Comparison of ENCODE assay signal across 8 cellular contexts in the genomic region with DNA sequence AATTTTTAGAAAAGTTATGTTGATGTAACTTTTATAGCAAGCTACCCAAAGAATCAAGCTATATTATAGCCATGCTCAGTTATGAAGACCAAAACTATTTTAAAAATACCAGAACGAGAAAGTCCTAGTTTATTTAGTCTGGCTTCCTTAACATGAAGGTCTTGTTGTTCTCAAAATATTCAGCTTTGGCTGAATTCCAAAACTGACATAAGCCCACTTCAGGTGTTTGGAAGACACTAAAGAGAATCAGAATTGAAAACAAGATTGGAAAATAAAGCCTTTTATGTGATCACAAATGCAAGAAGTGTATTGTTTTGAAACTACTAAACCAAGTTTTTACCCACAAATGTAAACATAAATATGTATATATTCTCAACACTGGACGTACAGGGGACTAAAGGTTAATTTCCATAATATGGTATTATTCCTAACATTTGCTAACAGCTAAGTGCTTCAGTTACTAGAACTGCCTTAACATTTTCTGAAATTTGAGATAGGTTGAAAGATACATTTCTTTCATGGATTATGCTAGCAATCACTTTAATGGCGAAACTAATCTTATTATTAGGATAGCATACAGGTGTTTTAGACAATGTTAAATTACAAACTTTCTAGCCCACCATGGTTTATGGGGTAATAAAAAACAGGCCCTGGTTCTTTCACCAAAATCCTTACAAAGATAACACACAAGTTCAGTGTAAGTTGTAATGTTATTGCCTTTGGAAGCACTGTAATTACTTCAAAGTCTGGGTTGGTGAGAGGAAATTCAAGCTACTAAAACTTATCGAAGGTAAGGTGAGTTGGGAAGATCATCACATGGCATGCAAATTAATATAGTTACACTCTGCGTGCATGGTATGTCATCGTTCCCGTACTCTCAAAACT. TPM values are rescaled to one million over a fixed set of nuclear protein-coding genes. Genes with fewer than 3 reads are reported as not detected.
A peak's percentile ranks its signal among the peaks of the same experiment; 100 is the strongest.
DNase-seq lines count a peak whose midpoint lies in the region; ATAC-seq and TF ChIP-seq lines count a peak whose summit lies in the region.

No MANE protein-coding gene starts in this region.

- no peaks in the 10 kb centered on the region for H3K27me3 Mint-ChIP-seq in activated T-helper 1 cell treated with anti-CD3 and anti-CD28 coated beads, Interleukin-12 subunit alpha, Interleukin-12 subunit beta, Interleukin-2, Interleukin-4 antibody, amounts not matched to agents 30 ng/mL and 10 ng/mL and 1 ng/mL, durations not matched to agents 14 hours and 24 hours and 36 hours (ENCODE audit: insufficient read depth)

- peak overlapping the region; percentile 90 for H3K27ac Mint-ChIP-seq in activated T-helper 1 cell treated with anti-CD3 and anti-CD28 coated beads, Interleukin-12 subunit alpha, Interleukin-12 subunit beta, Interleukin-2, Interleukin-4 antibody, amounts not matched to agents 30 ng/mL and 10 ng/mL and 1 ng/mL, durations not matched to agents 14 hours and 24 hours and 36 hours

- no peak for DNase-seq in SK-N-SH
- DNase-seq in activated T-helper 1 cell treated with anti-CD3 and anti-CD28 coated beads, Interleukin-12 subunit alpha, Interleukin-12 subunit beta, Interleukin-2, Interleukin-4 antibody, amounts not matched to agents 30 ng/mL and 10 ng/mL and 1 ng/mL, durations not matched to agents 14 hours and 24 hours and 36 hours (ENCODE audit: low spot score) = no peak
- peak; percentile 50 for DNase-seq in iris pigment epithelial cell (ENCODE audit: low read depth)
- DNase-seq in superior temporal gyrus (ENCODE audit: extremely low spot score) = peak; percentile 62
- DNase-seq in effector CD8-positive, alpha-beta T cell (lab: John Stamatoyannopoulos, UW) = no peak
- DNase-seq in pons (ENCODE audit: low spot score) = no peak
- no peak for DNase-seq in C1 segment of cervical spinal cord (lab: John Stamatoyannopoulos, UW)

- 74% methylated on average over 7 of the region's 7 CpGs for WGBS in SK-N-SH (ENCODE audit: low lambda C conversion rate)

- no peaks in the 10 kb centered on the region for H4K20me1 ChIP-seq in SK-N-SH (ENCODE audit: insufficient read depth)

- H3K9me3 ChIP-seq in SK-N-SH = no peaks in the 10 kb centered on the region

- no peaks in the 10 kb centered on the region for H3K27me3 ChIP-seq in SK-N-SH (ENCODE audit: insufficient read depth)

- peak overlapping the region; percentile 95; the same call in 1 of the 2 replicates for H3K9ac ChIP-seq in SK-N-SH

- no peak for ATAC-seq in SK-N-SH treated with all-trans-retinoic acid at 6 μM for 48 hours

- no peaks in the 10 kb centered on the region for H3K9me2 ChIP-seq in SK-N-SH

- CTCF ChIA-PET in SK-N-SH (lab: Yijun Ruan, JAX) = interaction anchor here (0.6 to 11.4 kb wide), 9 partner anchors 12 to 240 kb away, joined by 3 to 214 read pairs (median 18); partner anchors contain the start of gene MAP7

- no peak for TF ChIP-seq CTCF in SK-N-SH (IDR thresholded peaks at IDR 0.05)

- intact Hi-C loops in activated T-helper 1 cell treated with anti-CD3 and anti-CD28 coated beads, Interleukin-12 subunit alpha, Interleukin-12 subunit beta, Interleukin-2, Interleukin-4 antibody, amounts not matched to agents 30 ng/mL and 10 ng/mL and 1 ng/mL, durations not matched to agents 14 hours and 24 hours and 36 hours (cut with micrococcal nuclease) = loop anchor here (1.0 kb wide), 1 partner anchor 502 kb away; no protein-coding TSS in a partner anchor

- no peaks in the 10 kb centered on the region for H3K9me3 Mint-ChIP-seq in activated T-helper 1 cell treated with anti-CD3 and anti-CD28 coated beads, Interleukin-12 subunit alpha, Interleukin-12 subunit beta, Interleukin-2, Interleukin-4 antibody, amounts not matched to agents 30 ng/mL and 10 ng/mL and 1 ng/mL, durations not matched to agents 14 hours and 24 hours and 36 hours

- H3K4me2 ChIP-seq in SK-N-SH = peak overlapping the region; percentile 80

- TF ChIP-seq EP300 in SK-N-SH (IDR thresholded peaks at IDR 0.05; ENCODE audit: borderline replicate concordance in 1 of 2, low read depth in 1 of 2, low read length in 1 of 2) = no peak

- peaks cover 12% of the 10 kb centered on the region for H3F3A ChIP-seq in SK-N-SH (replicated peaks; ENCODE audit: insufficient read depth)

- peaks cover 55% of the 10 kb centered on the region for H3K79me2 ChIP-seq in SK-N-SH (ENCODE audit: insufficient read depth)

- H3K4me1 ChIP-seq in SK-N-SH (ENCODE audit: control insufficient read depth in 1 of 2, insufficient read depth in 2 of 2, low read depth in 1 of 2, low read length in 1 of 2) = peaks cover 6 to 7% of the 10 kb centered on the region in 2 experiments; a peak in 3 of 4 replicates

- peak overlapping the region; percentile 68; the same call in 1 of the 2 replicates for H2AFZ ChIP-seq in SK-N-SH (ENCODE audit: low read depth)

- H3K4me1 Mint-ChIP-seq in activated T-helper 1 cell treated with anti-CD3 and anti-CD28 coated beads, Interleukin-12 subunit alpha, Interleukin-12 subunit beta, Interleukin-2, Interleukin-4 antibody, amounts not matched to agents 30 ng/mL and 10 ng/mL and 1 ng/mL, durations not matched to agents 14 hours and 24 hours and 36 hours (ENCODE audit: low read depth) = peaks cover 53% of the 10 kb centered on the region

- TF ChIP-seq RAD21 in SK-N-SH (IDR thresholded peaks at IDR 0.05; ENCODE audit: low read length) = no peak

- H3K36me3 ChIP-seq in SK-N-SH (replicated peaks in 1 of 2; ENCODE audit: control insufficient read depth in 1 of 2, insufficient read depth in 2 of 2, low read length in 1 of 2) = no peaks in the 10 kb centered on the region

- POLR2A ChIA-PET in SK-N-SH (lab: Yijun Ruan, JAX) = interaction anchor here (0.6 to 2.6 kb wide), 2 partner anchors 19 to 147 kb away, joined by 3 to 40 read pairs; no protein-coding TSS in a partner anchor

- H3K27ac ChIP-seq in SK-N-SH (ENCODE audit: low read depth in 2 of 2, low read length in 1 of 2) = peak overlapping the region in 1 of 2 experiments; percentile 92; a peak in 1 of 4 replicates

- H3K4me3 ChIP-seq in SK-N-SH (ENCODE audit: low read depth in 2 of 2, low read length in 1 of 2) = peak overlapping the region; percentile 74 to 81

- peaks cover 6% of the 10 kb centered on the region for H3K36me3 Mint-ChIP-seq in activated T-helper 1 cell treated with anti-CD3 and anti-CD28 coated beads, Interleukin-12 subunit alpha, Interleukin-12 subunit beta, Interleukin-2, Interleukin-4 antibody, amounts not matched to agents 30 ng/mL and 10 ng/mL and 1 ng/mL, durations not matched to agents 14 hours and 24 hours and 36 hours (ENCODE audit: low read depth)

- H3K4me3 Mint-ChIP-seq in activated T-helper 1 cell treated with anti-CD3 and anti-CD28 coated beads, Interleukin-12 subunit alpha, Interleukin-12 subunit beta, Interleukin-2, Interleukin-4 antibody, amounts not matched to agents 30 ng/mL and 10 ng/mL and 1 ng/mL, durations not matched to agents 14 hours and 24 hours and 36 hours = peak overlapping the region; percentile 91

TF ChIP-seq in SK-N-SH, 30 proteins besides CTCF, POLR2A, EP300 and RAD21 (continues in another document):
- no peak for TF ChIP-seq TEAD4 (IDR thresholded peaks at IDR 0.05; ENCODE audit: borderline replicate concordance, insufficient read depth)
- TF ChIP-seq NFIC (IDR thresholded peaks at IDR 0.05; ENCODE audit: borderline replicate concordance) = no peak
- TF ChIP-seq USF2 (IDR thresholded peaks at IDR 0.05; ENCODE audit: borderline replicate concordance, low read depth, low read length) = no peak

TF ChIP-seq in SK-N-SH treated with all-trans-retinoic acid at 6 μM for 48 hours, 23 proteins besides CTCF, POLR2A, EP300 and RAD21 (continues in another document):
- TF ChIP-seq SNAI2 (CRISPR knock-in tag; IDR thresholded peaks at IDR 0.05) (no peak), BACH2 (CRISPR knock-in tag; IDR thresholded peaks at IDR 0.05; ENCODE audit: borderline replicate concordance) (no peak), RARB (CRISPR knock-in tag; IDR thresholded peaks at IDR 0.05) (no peak), ZNF565 (CRISPR knock-in tag; conservative IDR thresholded peaks at IDR 0.05; ENCODE audit: low read depth) (no peak), GLIS3 (CRISPR knock-in tag; IDR thresholded peaks at IDR 0.05) (no peak), ZFP3 (CRISPR knock-in tag; IDR thresholded peaks at IDR 0.05) (no peak), CSDC2 (CRISPR knock-in tag; IDR thresholded peaks at IDR 0.05) (no peak), ESRRG (CRISPR knock-in tag; IDR thresholded peaks at IDR 0.05) (no peak), TOX (CRISPR knock-in tag; IDR thresholded peaks at IDR 0.05; ENCODE audit: borderline replicate concordance) (no peak), TCF4 (CRISPR knock-in tag; IDR thresholded peaks at IDR 0.05; ENCODE audit: borderline replicate concordance) (no peak), ARNTL (CRISPR knock-in tag; IDR thresholded peaks at IDR 0.05; ENCODE audit: borderline replicate concordance, low read depth) (no peak), ZNF8 (CRISPR knock-in tag; IDR thresholded peaks at IDR 0.05) (no peak)
- TF ChIP-seq, protein P1, sequence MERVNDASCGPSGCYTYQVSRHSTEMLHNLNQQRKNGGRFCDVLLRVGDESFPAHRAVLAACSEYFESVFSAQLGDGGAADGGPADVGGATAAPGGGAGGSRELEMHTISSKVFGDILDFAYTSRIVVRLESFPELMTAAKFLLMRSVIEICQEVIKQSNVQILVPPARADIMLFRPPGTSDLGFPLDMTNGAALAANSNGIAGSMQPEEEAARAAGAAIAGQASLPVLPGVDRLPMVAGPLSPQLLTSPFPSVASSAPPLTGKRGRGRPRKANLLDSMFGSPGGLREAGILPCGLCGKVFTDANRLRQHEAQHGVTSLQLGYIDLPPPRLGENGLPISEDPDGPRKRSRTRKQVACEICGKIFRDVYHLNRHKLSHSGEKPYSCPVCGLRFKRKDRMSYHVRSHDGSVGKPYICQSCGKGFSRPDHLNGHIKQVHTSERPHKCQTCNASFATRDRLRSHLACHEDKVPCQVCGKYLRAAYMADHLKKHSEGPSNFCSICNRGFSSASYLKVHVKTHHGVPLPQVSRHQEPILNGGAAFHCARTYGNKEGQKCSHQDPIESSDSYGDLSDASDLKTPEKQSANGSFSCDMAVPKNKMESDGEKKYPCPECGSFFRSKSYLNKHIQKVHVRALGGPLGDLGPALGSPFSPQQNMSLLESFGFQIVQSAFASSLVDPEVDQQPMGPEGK (CRISPR knock-in tag; IDR thresholded peaks at IDR 0.05; ENCODE audit: borderline replicate concordance) = no peak

RNA-seq across cellular contexts. Expression of gene MAP3K5, which starts 1.6 kb away (rescaled TPM):
- polyA plus RNA-seq in SK-N-SH (2012; rRNA removed) = 1.4 TPM in 2 replicates
- 1.7 and 1.8 TPM in 2 replicates for polyA plus RNA-seq in SK-N-SH (2012; cell fraction: cytosol; rRNA removed)
- 1.1 and 1.9 TPM in 2 replicates for polyA plus RNA-seq in SK-N-SH (2012; cell fraction: nucleus; rRNA removed)
- total RNA-seq in activated T-helper 1 cell treated with anti-CD3 and anti-CD28 coated beads, Interleukin-12 subunit alpha, Interleukin-12 subunit beta, Interleukin-2, Interleukin-4 antibody, amounts not matched to agents 30 ng/mL and 10 ng/mL and 1 ng/mL, durations not matched to agents 14 hours and 24 hours and 36 hours = 12.2 and 13.4 TPM in 2 replicates

RNA-seq across cellular contexts. Expression of gene PEX7, which starts 31.7 kb away (rescaled TPM):
- polyA plus RNA-seq in SK-N-SH (2012; rRNA removed) = 10.8 and 13.1 TPM in 2 replicates
- polyA plus RNA-seq in SK-N-SH (2012; cell fraction: cytosol; rRNA removed) = 14.9 and 15.5 TPM in 2 replicates
- polyA plus RNA-seq in SK-N-SH (2012; cell fraction: nucleus; rRNA removed) = 4.2 and 5.7 TPM in 2 replicates
- total RNA-seq in activated T-helper 1 cell treated with anti-CD3 and anti-CD28 coated beads, Interleukin-12 subunit alpha, Interleukin-12 subunit beta, Interleukin-2, Interleukin-4 antibody, amounts not matched to agents 30 ng/mL and 10 ng/mL and 1 ng/mL, durations not matched to agents 14 hours and 24 hours and 36 hours = 3.7 and 4.2 TPM in 2 replicates

Comparison
In these comparisons a context has a peak if more than half of its experiments do, and no peak if none do; other contexts are left out.
1. DNase-seq: peak in iris pigment epithelial cell (single experiment) and superior temporal gyrus (single experiment); none in SK-N-SH (single experiment), activated T-helper 1 cell treated with anti-CD3 and anti-CD28 coated beads, Interleukin-12 subunit alpha, Interleukin-12 subunit beta, Interleukin-2, Interleukin-4 antibody, amounts not matched to agents 30 ng/mL and 10 ng/mL and 1 ng/mL, durations not matched to agents 14 hours and 24 hours and 36 hours (single experiment), effector CD8-positive, alpha-beta T cell (single experiment), pons (single experiment) and C1 segment of cervical spinal cord (0 of 14).